Comparison of ENCODE assay signal across 20 cellular contexts in the genomic region with DNA sequence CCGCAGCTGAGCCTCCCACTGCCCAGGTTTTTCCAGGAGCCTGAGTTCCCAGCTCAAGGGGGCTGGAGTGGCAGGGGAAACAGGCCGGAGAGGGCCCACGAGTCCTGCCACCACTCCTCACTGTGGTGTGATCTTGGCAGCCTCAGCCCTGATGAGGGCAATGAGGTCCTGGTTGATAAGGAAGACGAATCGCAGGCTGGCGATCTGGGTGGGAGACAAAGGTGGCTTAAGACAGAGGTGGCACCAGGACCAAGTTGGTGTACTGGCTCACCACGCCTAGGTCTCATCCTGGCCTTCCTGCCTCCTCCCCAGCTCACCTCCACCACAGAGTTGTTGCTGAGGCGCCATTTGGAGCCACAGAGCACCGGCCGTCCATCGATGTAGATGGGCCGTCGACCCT. TPM values are rescaled to one million over a fixed set of nuclear protein-coding genes. Genes with fewer than 3 reads are reported as not detected.
"Had no signal": no experiment of that assay in that cellular context is flagged by ENCODE, and none has a peak within 500 bp of the region (broad histone marks: within the 10 kb centered on the region; RNA-seq: fewer than 3 reads in every experiment).

No MANE protein-coding gene starts in this region.

- H3K27me3 ChIP-seq: esophagus muscularis mucosa, gastroesophageal sphincter, tibial nerve, upper lobe of right lung, vagina had no signal

- H3K9me3 Mint-ChIP-seq: dendritic cell treated with granulocyte-macrophage colony-stimulating factor and Interleukin-4, amounts not matched to agents 40 ng/mL and 50 ng/mL, for 4 days; effector memory CD8-positive, alpha-beta T cell; immature natural killer cell; naive thymus-derived CD4-positive, alpha-beta T cell; nephron progenitor cell had no signal

- ATAC-seq: effector memory CD8-positive, alpha-beta T cell; gastroesophageal sphincter; naive thymus-derived CD4-positive, alpha-beta T cell; stimulated activated naive CD8-positive, alpha-beta T cell treated with anti-CD3 and anti-CD28 coated beads, Interleukin-15, Interleukin-2, amounts not matched to agents 100 U/mL and 50 U/mL, for 24 hours; upper lobe of right lung had no signal

- H3K4me3 Mint-ChIP-seq: dendritic cell treated with granulocyte-macrophage colony-stimulating factor and Interleukin-4, amounts not matched to agents 40 ng/mL and 50 ng/mL, for 4 days; effector memory CD8-positive, alpha-beta T cell; immature natural killer cell; naive thymus-derived CD4-positive, alpha-beta T cell; nephron progenitor cell had no signal

- DNase-seq: effector memory CD8-positive, alpha-beta T cell; glutamatergic neuron; immature natural killer cell; left colon; naive thymus-derived CD4-positive, alpha-beta T cell; nephron progenitor cell; small intestine; stimulated activated CD4-positive, alpha-beta T cell treated with anti-CD3 and anti-CD28 coated beads, Interleukin-2, amount 100 ng/mL, for 48 hours; stimulated activated naive CD8-positive, alpha-beta T cell treated with anti-CD3 and anti-CD28 coated beads, Interleukin-15, Interleukin-2, amounts not matched to agents 100 U/mL and 50 U/mL, for 24 hours; upper lobe of right lung had no signal

- H3K4me3 ChIP-seq: esophagus muscularis mucosa, gastroesophageal sphincter, tibial nerve, upper lobe of right lung, vagina had no signal

- H3K27me3 Mint-ChIP-seq: effector memory CD8-positive, alpha-beta T cell; naive thymus-derived CD4-positive, alpha-beta T cell; progenitor cell of endocrine pancreas had no signal

- H3K27ac Mint-ChIP-seq: dendritic cell treated with granulocyte-macrophage colony-stimulating factor and Interleukin-4, amounts not matched to agents 40 ng/mL and 50 ng/mL, for 4 days; immature natural killer cell; nephron progenitor cell; progenitor cell of endocrine pancreas had no signal

- H3K27ac ChIP-seq: epithelial cell of prostate, esophagus muscularis mucosa, gastroesophageal sphincter, neutrophil, tibial nerve, upper lobe of right lung, vagina had no signal

- H3K4me1 ChIP-seq: esophagus muscularis mucosa, gastroesophageal sphincter, tibial nerve, upper lobe of right lung, vagina had no signal

- H3K9me3 ChIP-seq: esophagus muscularis mucosa, gastroesophageal sphincter, neutrophil, tibial nerve, upper lobe of right lung, vagina had no signal

RNA-seq across cellular contexts. Expression of a gene that starts 19.7 kb away (rescaled TPM):
- total RNA-seq: lung microvascular endothelial cell, vagina had no signal

RNA-seq across cellular contexts. Expression of a gene that starts 46.9 kb away (rescaled TPM):
- total RNA-seq: temporal lobe, vagina had no signal
- polyA plus RNA-seq: immature natural killer cell had no signal
